8 cellular contexts compared by ENCODE assay signal in genomic region chr15:91271565-91272153, GRCh38.
DNase-seq lines count a peak whose midpoint lies in the region; ATAC-seq lines count a peak whose summit lies in the region.

No MANE protein-coding gene starts in this region.

- no peaks in the 10 kb centered on the region for H3K4me1 ChIP-seq in naive thymus-derived CD4-positive, alpha-beta T cell (ENCODE audit: control insufficient read depth in 2 of 2, insufficient read depth in 2 of 2, low read length in 2 of 2)

- peaks cover 12 to 40% (median 17%) of the 10 kb centered on the region in 5 donors for H3K27me3 Mint-ChIP-seq in naive thymus-derived CD4-positive, alpha-beta T cell
- H3K27me3 Mint-ChIP-seq in stimulated activated naive B cell treated with anti-CD40 and anti-IgM and Interleukin-4, amounts not matched to agents 10 μg/mL and 1 μg/mL and 100 μg/mL, for 72 hours, result peaks cover 30 to 32% of the 10 kb centered on the region in 2 donors

- peak overlapping the region in 8 of 10 donors; percentile 34 to 67 (median 53) for H3K4me3 Mint-ChIP-seq in naive thymus-derived CD4-positive, alpha-beta T cell
- H3K4me3 Mint-ChIP-seq in stimulated activated naive B cell treated with anti-CD40 and anti-IgM and Interleukin-4, amounts not matched to agents 10 μg/mL and 1 μg/mL and 100 μg/mL, for 72 hours, result no peak overlapping the region

- no peaks in the 10 kb centered on the region for H3K36me3 Mint-ChIP-seq in naive thymus-derived CD4-positive, alpha-beta T cell
- H3K36me3 Mint-ChIP-seq in stimulated activated naive B cell treated with anti-CD40 and anti-IgM and Interleukin-4, amounts not matched to agents 10 μg/mL and 1 μg/mL and 100 μg/mL, for 72 hours, result peaks cover 0 to 3% of the 10 kb centered on the region in 2 donors

- CTCF ChIA-PET in naive thymus-derived CD4-positive, alpha-beta T cell (lab: Charles Lee), result interaction anchor here (0.6 to 2.6 kb wide), 9 partner anchors 13 to 340 kb away, joined by 3 to 30 read pairs (median 4); partner anchors contain the start of gene UNC45A

- DNase-seq in GF-D8 (lab: John Stamatoyannopoulos, UW), result peak; percentile 16
- peak; percentile 34 to 47 for DNase-seq in NOMO-1 (lab: John Stamatoyannopoulos, UW; ENCODE audit: unreplicated experiment in 2 of 2)
- DNase-seq in activated CD8-positive, alpha-beta memory T cell treated with anti-CD3 and anti-CD28 coated beads, Interleukin-2, amount 50 U/mL, for 1 hour (ENCODE audit: extremely low read depth), result peak; percentile 8
- peak; percentile 73 for DNase-seq in epidermal melanocyte (ENCODE audit: insufficient read length, low spot score)
- DNase-seq in naive thymus-derived CD4-positive, alpha-beta T cell, result peak in 8 of 9 donors; percentile 34 to 65 (median 52)
- DNase-seq in stimulated activated naive B cell treated with anti-CD40 and anti-IgM and Interleukin-4, amounts not matched to agents 10 μg/mL and 1 μg/mL and 100 μg/mL, for 72 hours, result peak; percentile 35
- no peak for DNase-seq in posterior vena cava (ENCODE audit: low spot score)

- H3K27ac ChIP-seq in naive thymus-derived CD4-positive, alpha-beta T cell (ENCODE audit: low read depth, low read length), result no peak overlapping the region

- peaks cover 0 to 8% (median 4%) of the 10 kb centered on the region in 11 donors for H3K9me3 Mint-ChIP-seq in naive thymus-derived CD4-positive, alpha-beta T cell
- peaks cover 4% of the 10 kb centered on the region in 2 donors for H3K9me3 Mint-ChIP-seq in stimulated activated naive B cell treated with anti-CD40 and anti-IgM and Interleukin-4, amounts not matched to agents 10 μg/mL and 1 μg/mL and 100 μg/mL, for 72 hours

- H3K36me3 ChIP-seq in naive thymus-derived CD4-positive, alpha-beta T cell (ENCODE audit: control insufficient read depth in 2 of 3, insufficient read depth in 3 of 3, low read length in 3 of 3), result no peaks in the 10 kb centered on the region

- peaks cover 0 to 11% (median 5%) of the 10 kb centered on the region in 7 donors for H3K4me1 Mint-ChIP-seq in naive thymus-derived CD4-positive, alpha-beta T cell
- peaks cover 0 to 2% of the 10 kb centered on the region in 2 donors for H3K4me1 Mint-ChIP-seq in stimulated activated naive B cell treated with anti-CD40 and anti-IgM and Interleukin-4, amounts not matched to agents 10 μg/mL and 1 μg/mL and 100 μg/mL, for 72 hours

- intact Hi-C loops in naive thymus-derived CD4-positive, alpha-beta T cell (cut with micrococcal nuclease), result loop anchor here (1.0 to 10.0 kb wide), 4 partner anchors 215 to 947 kb away; partner anchors contain the start of genes HDDC3 (in 1 of the 2) and UNC45A (in 1 of the 2)
- intact Hi-C loops in posterior vena cava (cut with DNase I), result loop anchor here (2.0 to 5.0 kb wide), 3 partner anchors 214 to 314 kb away; no protein-coding TSS in a partner anchor

- H3K27me3 ChIP-seq in naive thymus-derived CD4-positive, alpha-beta T cell (ENCODE audit: control insufficient read depth in 2 of 2, insufficient read depth in 2 of 2, low read length in 2 of 2), result no peaks in the 10 kb centered on the region

- no peak overlapping the region for H3K27ac Mint-ChIP-seq in naive thymus-derived CD4-positive, alpha-beta T cell
- H3K27ac Mint-ChIP-seq in stimulated activated naive B cell treated with anti-CD40 and anti-IgM and Interleukin-4, amounts not matched to agents 10 μg/mL and 1 μg/mL and 100 μg/mL, for 72 hours, result no peak overlapping the region

- H3K9me3 ChIP-seq in naive thymus-derived CD4-positive, alpha-beta T cell (ENCODE audit: control insufficient read depth in 2 of 3, low read length in 3 of 3), result no peaks in the 10 kb centered on the region

- H3K4me3 ChIP-seq in naive thymus-derived CD4-positive, alpha-beta T cell (ENCODE audit: low read length), result no peak overlapping the region

- ATAC-seq in HG03571 (IDR thresholded peaks at IDR 0.05; ENCODE audit: unreplicated experiment), result peak; percentile 55
- ATAC-seq in naive thymus-derived CD4-positive, alpha-beta T cell, result peak; percentile 79
- ATAC-seq in stimulated activated naive B cell treated with anti-CD40 and anti-IgM and Interleukin-4, amounts not matched to agents 10 μg/mL and 1 μg/mL and 100 μg/mL, for 72 hours (replicated peaks), result peak; percentile 59 to 73

- POLR2A ChIA-PET in naive thymus-derived CD4-positive, alpha-beta T cell (lab: Charles Lee), result interaction anchor here (0.6 kb wide), 1 partner anchor 513 kb away, joined by 3 read pairs; no protein-coding TSS in a partner anchor

Comparison
In these comparisons a context has a peak if more than half of its experiments do, and no peak if none do; other contexts are left out.
1. H3K4me3 Mint-ChIP-seq: peak in naive thymus-derived CD4-positive, alpha-beta T cell (8 of 10); none in stimulated activated naive B cell treated with anti-CD40 and anti-IgM and Interleukin-4, amounts not matched to agents 10 μg/mL and 1 μg/mL and 100 μg/mL, for 72 hours (0 of 2).
2. Peak in every context shown above with its lines, with median percentiles within 50 percentile points of each other: ATAC-seq.